ENCODE assay signal across 2 cellular contexts in genomic region chr2:152098798-152099654, GRCh38.
TF ChIP-seq lines count a peak whose summit lies in the region.

Gene CACNB4 (minus strand): TSS chr2:152099044.

TF ChIP-seq in SK-N-SH treated with all-trans-retinoic acid at 6 μM for 48 hours, 23 proteins besides CTCF, POLR2A, EP300 and RAD21 (continued from another document):
- TF ChIP-seq CSRNP3 (CRISPR knock-in tag; IDR thresholded peaks at IDR 0.05) (no peak), PPARA (CRISPR knock-in tag; IDR thresholded peaks at IDR 0.05; ENCODE audit: borderline replicate concordance) (no peak), ARNTL (CRISPR knock-in tag; IDR thresholded peaks at IDR 0.05; ENCODE audit: borderline replicate concordance, low read depth) (no peak), TSHZ2 (CRISPR knock-in tag; IDR thresholded peaks at IDR 0.05) (no peak), GLIS3 (CRISPR knock-in tag; IDR thresholded peaks at IDR 0.05) (no peak)

TF ChIP-seq in H1, 55 proteins besides CTCF, POLR2A, EP300 and RAD21 (continued from another document):
- TF ChIP-seq USF2 (IDR thresholded peaks at IDR 0.05; ENCODE audit: low read length) (no peak), CTBP2 (IDR thresholded peaks at IDR 0.05; ENCODE audit: borderline replicate concordance, insufficient read depth, insufficient read length, low read length) (peak; percentile 74), MAX (IDR thresholded peaks at IDR 0.05) (peak; percentile 95), SIN3A (conservative IDR thresholded peaks at IDR 0.05 in 1 of 2, IDR thresholded peaks at IDR 0.05 in 1 of 2; ENCODE audit: low read depth in 1 of 2, low read length in 2 of 2) (no peak), POU5F1 (IDR thresholded peaks at IDR 0.05; ENCODE audit: low read depth, low read length) (no peak), EZH2 (IDR thresholded peaks at IDR 0.05; ENCODE audit: low read depth, low read length, severe bottlenecking) (peak; percentile 61), SIX5 (IDR thresholded peaks at IDR 0.05; ENCODE audit: low read depth, low read length) (no peak), RFX5 (IDR thresholded peaks at IDR 0.05; ENCODE audit: borderline replicate concordance, low read depth, low read length) (no peak), ZNF274 (IDR thresholded peaks at IDR 0.05; ENCODE audit: borderline replicate concordance, extremely low read depth, low read length) (no peak), BACH1 (IDR thresholded peaks at IDR 0.05; ENCODE audit: low read length) (0 out of 2 replicates have a peak, but pooled peaks have one; percentile 37), KDM5A (IDR thresholded peaks at IDR 0.05; ENCODE audit: low read length) (no peak), CBX5 (IDR thresholded peaks at IDR 0.05; ENCODE audit: low read depth, low read length) (no peak), TBP (IDR thresholded peaks at IDR 0.05; ENCODE audit: low read depth, low read length) (no peak), TAF1 (IDR thresholded peaks at IDR 0.05; ENCODE audit: low read depth, low read length) (0 out of 2 replicates have a peak, but pooled peaks have one; percentile 31), SUZ12 (IDR thresholded peaks at IDR 0.05; ENCODE audit: low read length) (peak; percentile 69), PHF8 (conservative IDR thresholded peaks at IDR 0.05; ENCODE audit: low read depth, low read length) (peak; percentile 62; the same call in 1 of the 2 replicates), MAFK (IDR thresholded peaks at IDR 0.05; ENCODE audit: low read depth, low read length) (no peak), E2F6 (IDR thresholded peaks at IDR 0.05) (peak; percentile 82), HDAC2 (IDR thresholded peaks at IDR 0.05; ENCODE audit: borderline replicate concordance in 1 of 2, low read depth in 2 of 2, low read length in 2 of 2) (peak in 1 of 2 experiments; percentile 61; a peak in 1 of 4 replicates), KDM1A (IDR thresholded peaks at IDR 0.05; ENCODE audit: borderline replicate concordance, low read length) (no peak), CHD2 (IDR thresholded peaks at IDR 0.05; ENCODE audit: low read length) (peak; percentile 11; the same call in 1 of the 2 replicates), FOSL1 (IDR thresholded peaks at IDR 0.05; ENCODE audit: insufficient read depth, low read depth, low read length) (no peak), SP4 (IDR thresholded peaks at IDR 0.05; ENCODE audit: low read length) (no peak), CREB1 (IDR thresholded peaks at IDR 0.05) (no peak), SIRT6 (IDR thresholded peaks at IDR 0.05; ENCODE audit: low read length) (no peak), RBBP5 (IDR thresholded peaks at IDR 0.05; ENCODE audit: borderline replicate concordance, low read depth, low read length) (peak; percentile 85; the same call in 1 of the 2 replicates), YY1 (IDR thresholded peaks at IDR 0.05; ENCODE audit: low read depth, low read length) (no peak)
